ENCODE assay signal across 1 cellular context in the genomic region with DNA sequence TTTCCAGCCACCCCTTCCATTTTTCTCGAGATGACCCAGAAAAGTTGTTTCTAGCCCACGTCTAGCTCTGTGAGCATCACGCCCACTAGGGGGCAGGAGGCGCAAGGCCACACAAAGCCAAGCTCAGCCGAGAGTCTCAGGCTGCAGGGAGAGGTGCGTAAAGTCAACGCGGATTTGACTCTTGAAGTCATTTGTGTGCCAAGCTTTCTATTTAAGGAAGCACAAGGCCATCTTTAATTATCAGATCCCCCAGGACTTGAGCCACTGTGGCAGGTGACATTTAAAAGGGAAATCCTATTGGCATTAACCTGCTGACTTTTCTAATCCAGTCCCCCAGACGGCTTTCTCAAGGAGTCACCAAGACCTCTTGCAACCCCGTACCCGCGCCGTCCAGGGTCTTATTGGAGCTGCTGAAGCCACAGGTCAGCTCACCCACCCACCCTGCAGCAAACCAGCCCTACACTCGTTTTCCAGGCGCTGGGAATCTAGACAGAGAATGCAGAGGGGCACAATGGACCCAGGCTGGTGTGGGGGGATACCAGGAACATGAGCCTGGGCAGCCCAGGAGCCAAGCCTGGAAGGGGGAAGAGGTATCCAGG.
A peak's percentile ranks its signal among the peaks of the same experiment; 100 is the strongest.
TF ChIP-seq lines count a peak whose summit lies in the region.

No MANE protein-coding gene starts in this region.

TF ChIP-seq in K562, 482 proteins besides CTCF, POLR2A, EP300 and RAD21 (continued from another document):
- TF ChIP-seq, protein P1, sequence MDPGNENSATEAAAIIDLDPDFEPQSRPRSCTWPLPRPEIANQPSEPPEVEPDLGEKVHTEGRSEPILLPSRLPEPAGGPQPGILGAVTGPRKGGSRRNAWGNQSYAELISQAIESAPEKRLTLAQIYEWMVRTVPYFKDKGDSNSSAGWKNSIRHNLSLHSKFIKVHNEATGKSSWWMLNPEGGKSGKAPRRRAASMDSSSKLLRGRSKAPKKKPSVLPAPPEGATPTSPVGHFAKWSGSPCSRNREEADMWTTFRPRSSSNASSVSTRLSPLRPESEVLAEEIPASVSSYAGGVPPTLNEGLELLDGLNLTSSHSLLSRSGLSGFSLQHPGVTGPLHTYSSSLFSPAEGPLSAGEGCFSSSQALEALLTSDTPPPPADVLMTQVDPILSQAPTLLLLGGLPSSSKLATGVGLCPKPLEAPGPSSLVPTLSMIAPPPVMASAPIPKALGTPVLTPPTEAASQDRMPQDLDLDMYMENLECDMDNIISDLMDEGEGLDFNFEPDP (CRISPR knock-in tag; IDR thresholded peaks at IDR 0.05): no peak
- TF ChIP-seq MYNN (IDR thresholded peaks at IDR 0.05): 0 out of 2 replicates have a peak, but pooled peaks have one; percentile 31
- TF ChIP-seq MYNN (CRISPR knock-in tag; IDR thresholded peaks at IDR 0.05): no peak
- TF ChIP-seq, protein P2, sequence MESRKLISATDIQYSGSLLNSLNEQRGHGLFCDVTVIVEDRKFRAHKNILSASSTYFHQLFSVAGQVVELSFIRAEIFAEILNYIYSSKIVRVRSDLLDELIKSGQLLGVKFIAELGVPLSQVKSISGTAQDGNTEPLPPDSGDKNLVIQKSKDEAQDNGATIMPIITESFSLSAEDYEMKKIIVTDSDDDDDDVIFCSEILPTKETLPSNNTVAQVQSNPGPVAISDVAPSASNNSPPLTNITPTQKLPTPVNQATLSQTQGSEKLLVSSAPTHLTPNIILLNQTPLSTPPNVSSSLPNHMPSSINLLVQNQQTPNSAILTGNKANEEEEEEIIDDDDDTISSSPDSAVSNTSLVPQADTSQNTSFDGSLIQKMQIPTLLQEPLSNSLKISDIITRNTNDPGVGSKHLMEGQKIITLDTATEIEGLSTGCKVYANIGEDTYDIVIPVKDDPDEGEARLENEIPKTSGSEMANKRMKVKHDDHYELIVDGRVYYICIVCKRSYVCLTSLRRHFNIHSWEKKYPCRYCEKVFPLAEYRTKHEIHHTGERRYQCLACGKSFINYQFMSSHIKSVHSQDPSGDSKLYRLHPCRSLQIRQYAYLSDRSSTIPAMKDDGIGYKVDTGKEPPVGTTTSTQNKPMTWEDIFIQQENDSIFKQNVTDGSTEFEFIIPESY (CRISPR knock-in tag; IDR thresholded peaks at IDR 0.05): 0 out of 2 replicates have a peak, but pooled peaks have one; percentile 10
- 0 out of 2 replicates have a peak, but pooled peaks have one; percentile 7 for TF ChIP-seq EGR1 (conservative IDR thresholded peaks at IDR 0.05)
- TF ChIP-seq, protein P3, sequence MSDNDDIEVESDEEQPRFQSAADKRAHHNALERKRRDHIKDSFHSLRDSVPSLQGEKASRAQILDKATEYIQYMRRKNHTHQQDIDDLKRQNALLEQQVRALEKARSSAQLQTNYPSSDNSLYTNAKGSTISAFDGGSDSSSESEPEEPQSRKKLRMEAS (CRISPR knock-in tag; IDR thresholded peaks at IDR 0.05): peak; percentile 16; the same call in 1 of the 2 replicates
- peak; percentile 97 for TF ChIP-seq ARID2 (IDR thresholded peaks at IDR 0.05)
- TF ChIP-seq, protein P4, sequence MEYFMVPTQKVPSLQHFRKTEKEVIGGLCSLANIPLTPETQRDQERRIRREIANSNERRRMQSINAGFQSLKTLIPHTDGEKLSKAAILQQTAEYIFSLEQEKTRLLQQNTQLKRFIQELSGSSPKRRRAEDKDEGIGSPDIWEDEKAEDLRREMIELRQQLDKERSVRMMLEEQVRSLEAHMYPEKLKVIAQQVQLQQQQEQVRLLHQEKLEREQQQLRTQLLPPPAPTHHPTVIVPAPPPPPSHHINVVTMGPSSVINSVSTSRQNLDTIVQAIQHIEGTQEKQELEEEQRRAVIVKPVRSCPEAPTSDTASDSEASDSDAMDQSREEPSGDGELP (CRISPR knock-in tag; IDR thresholded peaks at IDR 0.05; ENCODE audit: borderline replicate concordance): peak; percentile 59; the same call in 1 of the 2 replicates
- no peak for TF ChIP-seq ZNF699 (CRISPR knock-in tag; IDR thresholded peaks at IDR 0.05; ENCODE audit: insufficient replicate concordance)
- TF ChIP-seq STAG1 (CRISPR knock-in tag; IDR thresholded peaks at IDR 0.05; ENCODE audit: borderline replicate concordance): peak; percentile 93; the same call in 1 of the 2 replicates
- TF ChIP-seq POLR2H (tag; IDR thresholded peaks at IDR 0.05; ENCODE audit: low read depth): no peak
- TF ChIP-seq SNIP1 (IDR thresholded peaks at IDR 0.05; ENCODE audit: low read depth): no peak
- no peak for TF ChIP-seq PHB (CRISPR knock-in tag; IDR thresholded peaks at IDR 0.05)
- TF ChIP-seq ZBTB8A (IDR thresholded peaks at IDR 0.05; ENCODE audit: partially characterized antibody): no peak
- TF ChIP-seq, protein P5, sequence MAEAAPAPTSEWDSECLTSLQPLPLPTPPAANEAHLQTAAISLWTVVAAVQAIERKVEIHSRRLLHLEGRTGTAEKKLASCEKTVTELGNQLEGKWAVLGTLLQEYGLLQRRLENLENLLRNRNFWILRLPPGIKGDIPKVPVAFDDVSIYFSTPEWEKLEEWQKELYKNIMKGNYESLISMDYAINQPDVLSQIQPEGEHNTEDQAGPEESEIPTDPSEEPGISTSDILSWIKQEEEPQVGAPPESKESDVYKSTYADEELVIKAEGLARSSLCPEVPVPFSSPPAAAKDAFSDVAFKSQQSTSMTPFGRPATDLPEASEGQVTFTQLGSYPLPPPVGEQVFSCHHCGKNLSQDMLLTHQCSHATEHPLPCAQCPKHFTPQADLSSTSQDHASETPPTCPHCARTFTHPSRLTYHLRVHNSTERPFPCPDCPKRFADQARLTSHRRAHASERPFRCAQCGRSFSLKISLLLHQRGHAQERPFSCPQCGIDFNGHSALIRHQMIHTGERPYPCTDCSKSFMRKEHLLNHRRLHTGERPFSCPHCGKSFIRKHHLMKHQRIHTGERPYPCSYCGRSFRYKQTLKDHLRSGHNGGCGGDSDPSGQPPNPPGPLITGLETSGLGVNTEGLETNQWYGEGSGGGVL (CRISPR knock-in tag; IDR thresholded peaks at IDR 0.05): no peak
